ENCODE assay signal across 3 cellular contexts in genomic region chr11:39037611-39038010, GRCh38.
"Had no signal": no experiment of that assay in that cellular context is flagged by ENCODE, and none has a peak within 500 bp of the region (broad histone marks: within the 10 kb centered on the region; RNA-seq: fewer than 3 reads in every experiment).

No MANE protein-coding gene starts in this region.

- H3K4me3 ChIP-seq: GM12878 had no signal

- ATAC-seq: GM12878 had no signal

- DNase-seq: GDM1, GF-D8 had no signal
